ENCODE assay signal across 25 cellular contexts in genomic region chr7:141587304-141587703, GRCh38. TPM values are rescaled to one million over a fixed set of nuclear protein-coding genes. Genes with fewer than 3 reads are reported as not detected.
DNase-seq lines count a peak whose midpoint lies in the region; ATAC-seq, FAIRE-seq and TF ChIP-seq lines count a peak whose summit lies in the region.
"Had no signal": no experiment of that assay in that cellular context is flagged by ENCODE, and none has a peak within 500 bp of the region (broad histone marks: within the 10 kb centered on the region; RNA-seq: fewer than 3 reads in every experiment).

No MANE protein-coding gene starts in this region.

- WGBS in H1 (ENCODE audit: extremely low coverage in 1 of 2, insufficient coverage in 1 of 2, insufficient read length in 1 of 2, insufficient replicate concordance in 2 of 2, low coverage in 1 of 2, low lambda C conversion rate in 2 of 2, missing lambda C conversion rate in 1 of 2), 2 experiments = 99% methylated on average over 4 of the region's 4 CpGs; no CpG with 5 or more reads in 1 of the 2 experiments

- peak overlapping the region; percentile 99 for H3K27ac Mint-ChIP-seq in stimulated activated naive CD8-positive, alpha-beta T cell treated with anti-CD3 and anti-CD28 coated beads, Interleukin-15, Interleukin-2, amounts not matched to agents 100 ng/mL and 50 ng/mL, for 24 hours
- H3K27ac Mint-ChIP-seq in activated CD8-positive, alpha-beta T cell treated with anti-CD3 and anti-CD28 coated beads for 36 hours = peak overlapping the region; percentile 85
- H3K27ac Mint-ChIP-seq in stimulated activated naive CD8-positive, alpha-beta T cell treated with anti-CD3 and anti-CD28 coated beads, Interleukin-15, amount 100 ng/mL, for 72 hours = no peak overlapping the region
- H3K27ac Mint-ChIP-seq: CD14-positive monocyte had no signal

- H3K4ac ChIP-seq in H1 (replicated peaks; ENCODE audit: insufficient read length, low read depth, low read length) = no peak overlapping the region

- no peak for TF ChIP-seq EP300 in H1 (IDR thresholded peaks at IDR 0.05; ENCODE audit: borderline replicate concordance in 1 of 2, low read depth in 2 of 2, low read length in 2 of 2)

- POLR2A ChIA-PET in activated CD8-positive, alpha-beta T cell treated with anti-CD3 and anti-CD28 coated beads for 36 hours (lab: Charles Lee) = interaction anchor here (0.7 to 2.4 kb wide), 2 partner anchors 29 to 30 kb away, joined by 3 to 13 read pairs; no protein-coding TSS in a partner anchor
- POLR2A ChIA-PET in H1 (lab: Charles Lee; ENCODE audit: partially characterized antibody) = interaction anchor here (1.0 to 1.3 kb wide), 2 partner anchors 9 to 24 kb away, joined by 3 to 4 read pairs; no protein-coding TSS in a partner anchor

- TF ChIP-seq RAD21 in H1 (IDR thresholded peaks at IDR 0.05 in 1 of 2, conservative IDR thresholded peaks at IDR 0.05 in 1 of 2; ENCODE audit: low read depth in 2 of 2, low read length in 2 of 2) = no peak

- H3K36me3 ChIP-seq in H1 (ENCODE audit: control insufficient read depth in 2 of 4, insufficient read depth in 4 of 4, low read length in 3 of 4) = no peaks in the 10 kb centered on the region; a peak in 2 of 8 replicates
- H3K36me3 ChIP-seq: colonic mucosa, transverse colon had no signal

- CTCF ChIA-PET in activated CD8-positive, alpha-beta T cell treated with anti-CD3 and anti-CD28 coated beads for 36 hours (lab: Charles Lee) = interaction anchor here (0.6 to 1.4 kb wide), 3 partner anchors 8 to 54 kb away, joined by 3 to 5 read pairs (median 3); no protein-coding TSS in a partner anchor
- CTCF ChIA-PET in H1 (lab: Charles Lee; ENCODE audit: partially characterized antibody) = interaction anchor here (1.0 kb wide), 1 partner anchor 318 kb away, joined by 3 read pairs; no protein-coding TSS in a partner anchor

- H4K91ac ChIP-seq in H1 (replicated peaks; ENCODE audit: insufficient read length, low read length) = peak overlapping the region; percentile 45

- H2BK15ac ChIP-seq in H1 (ENCODE audit: low read length) = peak overlapping the region; percentile 75; the same call in 1 of the 2 replicates

- TF ChIP-seq CTCF in activated CD8-positive, alpha-beta T cell treated with anti-CD3 and anti-CD28 coated beads for 36 hours (IDR thresholded peaks at IDR 0.05) = no peak
- TF ChIP-seq CTCF in H1 (IDR thresholded peaks at IDR 0.05; ENCODE audit: control extremely low read depth in 1 of 3, insufficient read depth in 1 of 3, low read depth in 1 of 3, low read length in 3 of 3) = no peak

- H2AFZ ChIP-seq in H1 (ENCODE audit: low read length) = no peak overlapping the region
- H2AFZ ChIP-seq: parathyroid adenoma had no signal

- H4K20me1 ChIP-seq in H1 (replicated peaks in 1 of 2; ENCODE audit: control insufficient read depth in 1 of 2, insufficient read depth in 2 of 2, low read length in 2 of 2) = no peaks in the 10 kb centered on the region

- H4K5ac ChIP-seq in H1 (ENCODE audit: insufficient read length, low read depth, low read length) = no peak overlapping the region

- H3K23ac ChIP-seq in H1 (ENCODE audit: insufficient read length) = no peak overlapping the region

- H3K23me2 ChIP-seq in H1 (ENCODE audit: low read depth, low read length) = no peaks in the 10 kb centered on the region

- DNase-seq in stimulated activated naive CD8-positive, alpha-beta T cell treated with anti-CD3 and anti-CD28 coated beads, Interleukin-15, Interleukin-2, amounts not matched to agents 100 U/mL and 50 U/mL, for 24 hours = no peak
- DNase-seq in activated CD8-positive, alpha-beta T cell treated with anti-CD3 and anti-CD28 coated beads for 36 hours = no peak
- DNase-seq in H1 (ENCODE audit: low read depth in 1 of 2, low spot score in 2 of 2) = no peak
- DNase-seq in stimulated activated naive CD8-positive, alpha-beta T cell treated with anti-CD3 and anti-CD28 coated beads, Interleukin-15, amount 100 ng/mL, for 72 hours = no peak
- no peak for DNase-seq in NCI-H1694 (lab: John Stamatoyannopoulos, UW)
- DNase-seq in NCI-H2081 (lab: John Stamatoyannopoulos, UW) = no peak
- DNase-seq: activated CD4-positive, alpha-beta T cell treated with anti-CD3 and anti-CD28 coated beads for 48 hours; activated naive CD8-positive, alpha-beta T cell treated with anti-CD3 and anti-CD28 coated beads, Interleukin-2, amount 10 ng/mL, durations not matched to agents 7 days and 5 days; colonic mucosa; DMS153; GDM1; left cardiac atrium; naive thymus-derived CD8-positive, alpha-beta T cell; NCI-H1105; NCI-H526 treated with DMSO at 0.1 percent for 48 hours; stimulated activated naive CD4-positive, alpha-beta T cell; transverse colon had no signal

- peaks cover 80% of the 10 kb centered on the region for H3K4me1 Mint-ChIP-seq in stimulated activated naive CD8-positive, alpha-beta T cell treated with anti-CD3 and anti-CD28 coated beads, Interleukin-15, Interleukin-2, amounts not matched to agents 100 ng/mL and 50 ng/mL, for 24 hours (ENCODE audit: low read depth)
- peaks cover 75% of the 10 kb centered on the region for H3K4me1 Mint-ChIP-seq in activated CD8-positive, alpha-beta T cell treated with anti-CD3 and anti-CD28 coated beads for 36 hours (ENCODE audit: low read depth)
- peaks cover 80% of the 10 kb centered on the region for H3K4me1 Mint-ChIP-seq in stimulated activated naive CD8-positive, alpha-beta T cell treated with anti-CD3 and anti-CD28 coated beads, Interleukin-15, amount 100 ng/mL, for 72 hours

- H3K4me2 ChIP-seq in H1 (ENCODE audit: insufficient read depth in 1 of 2, low read depth in 2 of 2, low read length in 2 of 2) = no peak overlapping the region

- H3K27ac ChIP-seq in H1 (ENCODE audit: low read depth, low read length) = no peak overlapping the region
- H3K27ac ChIP-seq: colonic mucosa, parathyroid adenoma, transverse colon had no signal

- H3K9ac ChIP-seq in H1 (replicated peaks in 1 of 4; ENCODE audit: extremely low read depth in 1 of 4, low read depth in 3 of 4, low read length in 3 of 4) = no peak overlapping the region
- H3K9ac ChIP-seq: parathyroid adenoma had no signal

- peak overlapping the region; percentile 77; the same call in 1 of the 2 replicates for H2BK5ac ChIP-seq in H1 (ENCODE audit: low read depth, low read length)

- H3K9me3 ChIP-seq in H1 (ENCODE audit: insufficient read depth in 2 of 2, low read depth in 1 of 2, low read length in 1 of 2) = no peaks in the 10 kb centered on the region
- H3K9me3 ChIP-seq: colonic mucosa, transverse colon had no signal

- no peak overlapping the region for H3K56ac ChIP-seq in H1 (replicated peaks; ENCODE audit: insufficient read length, low read depth, low read length)

- no peak for ATAC-seq in stimulated activated naive CD8-positive, alpha-beta T cell treated with anti-CD3 and anti-CD28 coated beads, Interleukin-15, Interleukin-2, amounts not matched to agents 100 U/mL and 50 U/mL, for 24 hours
- ATAC-seq in activated CD8-positive, alpha-beta T cell treated with anti-CD3 and anti-CD28 coated beads for 36 hours = no peak
- ATAC-seq in stimulated activated naive CD8-positive, alpha-beta T cell treated with anti-CD3 and anti-CD28 coated beads, Interleukin-15, amount 100 ng/mL, for 72 hours = no peak
- no peak for ATAC-seq in GM18909 (IDR thresholded peaks at IDR 0.05; ENCODE audit: poor library complexity, unreplicated experiment)
- ATAC-seq: left cardiac atrium; naive thymus-derived CD8-positive, alpha-beta T cell; Right ventricle myocardium inferior had no signal

- H2BK12ac ChIP-seq in H1 (ENCODE audit: low read depth, low read length) = peak overlapping the region; percentile 98

- H3K9me3 Mint-ChIP-seq in stimulated activated naive CD8-positive, alpha-beta T cell treated with anti-CD3 and anti-CD28 coated beads, Interleukin-15, Interleukin-2, amounts not matched to agents 100 ng/mL and 50 ng/mL, for 24 hours = peaks cover 14% of the 10 kb centered on the region
- H3K9me3 Mint-ChIP-seq in activated CD8-positive, alpha-beta T cell treated with anti-CD3 and anti-CD28 coated beads for 36 hours = peaks cover 17% of the 10 kb centered on the region
- H3K9me3 Mint-ChIP-seq in stimulated activated naive CD8-positive, alpha-beta T cell treated with anti-CD3 and anti-CD28 coated beads, Interleukin-15, amount 100 ng/mL, for 72 hours = peaks cover 22 to 24% of the 10 kb centered on the region in 2 donors
- H3K9me3 Mint-ChIP-seq: brain; naive thymus-derived CD8-positive, alpha-beta T cell had no signal

- H3K27me3 ChIP-seq in H1 (replicated peaks in 1 of 4; ENCODE audit: control insufficient read depth in 3 of 4, extremely low read depth in 1 of 4, insufficient read depth in 3 of 4, low read length in 3 of 4) = no peaks in the 10 kb centered on the region
- H3K27me3 ChIP-seq: colonic mucosa, transverse colon had no signal

- H3K14ac ChIP-seq in H1 (ENCODE audit: insufficient read length) = no peak overlapping the region

- no peak overlapping the region for H4K8ac ChIP-seq in H1 (ENCODE audit: extremely low read depth, insufficient read depth, low read length)

- H2BK20ac ChIP-seq in H1 (ENCODE audit: low read length) = peak overlapping the region; percentile 86; the same call in 1 of the 2 replicates

- H3K27me3 Mint-ChIP-seq in stimulated activated naive CD8-positive, alpha-beta T cell treated with anti-CD3 and anti-CD28 coated beads, Interleukin-15, Interleukin-2, amounts not matched to agents 100 ng/mL and 50 ng/mL, for 24 hours = no peaks in the 10 kb centered on the region
- no peaks in the 10 kb centered on the region for H3K27me3 Mint-ChIP-seq in activated CD8-positive, alpha-beta T cell treated with anti-CD3 and anti-CD28 coated beads for 36 hours
- no peaks in the 10 kb centered on the region for H3K27me3 Mint-ChIP-seq in stimulated activated naive CD8-positive, alpha-beta T cell treated with anti-CD3 and anti-CD28 coated beads, Interleukin-15, amount 100 ng/mL, for 72 hours
- H3K27me3 Mint-ChIP-seq: activated naive CD8-positive, alpha-beta T cell treated with anti-CD3 and anti-CD28 coated beads, Interleukin-2, amount 10 ng/mL, durations not matched to agents 7 days and 5 days; brain; naive thymus-derived CD8-positive, alpha-beta T cell had no signal

- peaks cover 0 to 25% (median 19%) of the 10 kb centered on the region in 4 experiments; a peak in 6 of 7 replicates for H3K4me1 ChIP-seq in H1 (replicated peaks in 1 of 4; ENCODE audit: control insufficient read depth in 3 of 4, insufficient read depth in 4 of 4, low read length in 3 of 4)
- H3K4me1 ChIP-seq: colonic mucosa, parathyroid adenoma had no signal

- H3K36me3 Mint-ChIP-seq in stimulated activated naive CD8-positive, alpha-beta T cell treated with anti-CD3 and anti-CD28 coated beads, Interleukin-15, Interleukin-2, amounts not matched to agents 100 ng/mL and 50 ng/mL, for 24 hours (ENCODE audit: low read depth) = peaks cover 21% of the 10 kb centered on the region
- H3K36me3 Mint-ChIP-seq in activated CD8-positive, alpha-beta T cell treated with anti-CD3 and anti-CD28 coated beads for 36 hours (ENCODE audit: low read depth) = peaks cover 34% of the 10 kb centered on the region

- peaks cover 2% of the 10 kb centered on the region; the same call in 1 of the 2 replicates for H3K79me1 ChIP-seq in H1 (ENCODE audit: low read depth, low read length)

- TF ChIP-seq POLR2A in H1 (IDR thresholded peaks at IDR 0.05; ENCODE audit: control extremely low read depth in 1 of 2, low read depth in 2 of 2, low read length in 2 of 2) = no peak

- H3K4me3 ChIP-seq in H1 (ENCODE audit: extremely low read depth in 1 of 4, insufficient read depth in 2 of 4, low read depth in 3 of 4, low read length in 4 of 4) = no peak overlapping the region
- H3K4me3 ChIP-seq: colonic mucosa, transverse colon had no signal

- intact Hi-C loops in activated CD8-positive, alpha-beta T cell treated with anti-CD3 and anti-CD28 coated beads for 36 hours (cut with micrococcal nuclease) = no loop called here

- H3K18ac ChIP-seq in H1 (ENCODE audit: extremely low read depth, low read length) = peak overlapping the region; percentile 62; the same call in 1 of the 2 replicates

- H2AK5ac ChIP-seq in H1 (ENCODE audit: low read depth, low read length) = peak overlapping the region; percentile 98

- H2BK120ac ChIP-seq in H1 (replicated peaks; ENCODE audit: low read depth, low read length) = peak overlapping the region; percentile 73

- H3K79me2 ChIP-seq in H1 (ENCODE audit: control insufficient read depth in 1 of 2, insufficient read depth in 2 of 2, low read length in 2 of 2) = peaks cover 0 to 11% of the 10 kb centered on the region in 2 experiments; a peak in 3 of 4 replicates
- H3K79me2 ChIP-seq: parathyroid adenoma had no signal

- no peak for FAIRE-seq in H1 (lab: Jason Lieb, UNC)
- FAIRE-seq: endometrium, GM12891 had no signal

- peak overlapping the region; percentile 70 for H3K4me3 Mint-ChIP-seq in stimulated activated naive CD8-positive, alpha-beta T cell treated with anti-CD3 and anti-CD28 coated beads, Interleukin-15, Interleukin-2, amounts not matched to agents 100 ng/mL and 50 ng/mL, for 24 hours
- peak overlapping the region; percentile 40 for H3K4me3 Mint-ChIP-seq in activated CD8-positive, alpha-beta T cell treated with anti-CD3 and anti-CD28 coated beads for 36 hours
- H3K4me3 Mint-ChIP-seq in stimulated activated naive CD8-positive, alpha-beta T cell treated with anti-CD3 and anti-CD28 coated beads, Interleukin-15, amount 100 ng/mL, for 72 hours = peak overlapping the region; percentile 14 to 75
- H3K4me3 Mint-ChIP-seq: activated naive CD8-positive, alpha-beta T cell treated with anti-CD3 and anti-CD28 coated beads, Interleukin-2, amount 10 ng/mL, durations not matched to agents 7 days and 5 days; brain; CD14-positive monocyte had no signal

RNA-seq across cellular contexts. Expression of gene AGK, which starts 36.1 kb away (rescaled TPM):
- 10 to 100 TPM; 70.1 to 73.7 TPM for total RNA-seq in activated CD8-positive, alpha-beta T cell treated with anti-CD3 and anti-CD28 coated beads for 36 hours
- total RNA-seq in H1 (2021; fragmentation: NEBNext Ultra II Directional; extraction: Animal tissue kit (Norgen Biotek cat#: 25700)) = 30.0 and 34.0 TPM in 2 replicates
- 19.9 and 25.8 TPM in 2 replicates for polyA plus RNA-seq in H1 (2011; rRNA removed)
- 29.2 TPM for polyA plus RNA-seq in H1 (2011; cell fraction: cytosol; rRNA removed)
- 36.8 TPM for polyA plus RNA-seq in H1 (2011; cell fraction: nucleus; rRNA removed)
- 18.9 to 23.0 TPM (median 21.6 TPM) in 4 replicates for polyA plus RNA-seq in H1 (2012, experiment 1 of 2)
- 7.0 TPM for polyA plus RNA-seq in H1 (2012, experiment 2 of 2)
- 25.1 TPM for polyA plus RNA-seq in H1 (2013, experiment 1 of 2)
- 26.4 TPM for polyA plus RNA-seq in H1 (2013, experiment 2 of 2)
- 36.6 and 38.8 TPM in 2 replicates for polyA minus RNA-seq in H1 (2011; rRNA and poly(A)+ RNA removed)
- polyA minus RNA-seq in H1 (2011; cell fraction: cytosol; rRNA and poly(A)+ RNA removed) = 11.2 TPM
- 61.6 TPM for polyA minus RNA-seq in H1 (2011; cell fraction: nucleus; rRNA and poly(A)+ RNA removed)

Comparison
In these comparisons a context has a peak if more than half of its experiments do, and no peak if none do; other contexts are left out.
1. H3K27ac Mint-ChIP-seq: peak in stimulated activated naive CD8-positive, alpha-beta T cell treated with anti-CD3 and anti-CD28 coated beads, Interleukin-15, Interleukin-2, amounts not matched to agents 100 ng/mL and 50 ng/mL, for 24 hours (single experiment) and activated CD8-positive, alpha-beta T cell treated with anti-CD3 and anti-CD28 coated beads for 36 hours (single experiment); none in stimulated activated naive CD8-positive, alpha-beta T cell treated with anti-CD3 and anti-CD28 coated beads, Interleukin-15, amount 100 ng/mL, for 72 hours (0 of 2).
2. Peak in every context shown above with its lines, with median percentiles within 50 percentile points of each other: H3K4me3 Mint-ChIP-seq.